ENCODE assay signal across 1 cellular context in genomic region chr9:136557036-136557435, GRCh38.
TF ChIP-seq lines count a peak whose summit lies in the region.

No MANE protein-coding gene starts in this region.

TF ChIP-seq in H1, 55 proteins besides CTCF, POLR2A, EP300 and RAD21 (continued from another document):
- no peak for TF ChIP-seq ATF3 (IDR thresholded peaks at IDR 0.05; ENCODE audit: insufficient read depth, low read depth, low read length)
- no peak for TF ChIP-seq SP2 (IDR thresholded peaks at IDR 0.05; ENCODE audit: low read length)
- TF ChIP-seq MAFK (IDR thresholded peaks at IDR 0.05; ENCODE audit: low read depth, low read length) = no peak
- TF ChIP-seq SUZ12 (IDR thresholded peaks at IDR 0.05; ENCODE audit: low read length) = no peak
TF ChIP-seq in H1: peak in this region for 0.
